ENCODE assay signal across 8 cellular contexts in genomic region chr21:34670220-34670961, GRCh38. TPM values are rescaled to one million over a fixed set of nuclear protein-coding genes. Genes with fewer than 3 reads are reported as not detected.
DNase-seq lines count a peak whose midpoint lies in the region; ATAC-seq and TF ChIP-seq lines count a peak whose summit lies in the region.

No MANE protein-coding gene starts in this region.

- CTCF ChIA-PET in BJ (lab: Yijun Ruan, JAX), result interaction anchor here (1.1 kb wide), 1 partner anchor 346 kb away, joined by 3 read pairs; no protein-coding TSS in a partner anchor

- H3K4me1 Mint-ChIP-seq in nephron progenitor cell, result no peaks in the 10 kb centered on the region

- peak overlapping the region; percentile 74 for H3K4me3 Mint-ChIP-seq in nephron progenitor cell

- POLR2A ChIA-PET in BJ (lab: Charles Lee), result no interaction called here

- H3K36me3 ChIP-seq in BJ (ENCODE audit: control insufficient read depth, insufficient read depth, low read length) (no peaks in the 10 kb centered on the region), HUES64 (ENCODE audit: insufficient read depth, low read length) (no peaks in the 10 kb centered on the region)

- no peaks in the 10 kb centered on the region for H3K9me3 ChIP-seq in HUES64 (ENCODE audit: insufficient read depth, low read depth, low read length)

- intact Hi-C loops in posterior cingulate gyrus (cut with DNase I), result no loop called here

- TF ChIP-seq CTCF in BJ (IDR thresholded peaks at IDR 0.05; ENCODE audit: insufficient read depth, low read depth, low read length) (no peak), epithelial cell of esophagus (IDR thresholded peaks at IDR 0.05; ENCODE audit: insufficient read depth, low read depth, low read length, missing control alignments) (peak; percentile 1), nephron progenitor cell (IDR thresholded peaks at IDR 0.05) (no peak)

- no peaks in the 10 kb centered on the region for H3K36me3 Mint-ChIP-seq in nephron progenitor cell (ENCODE audit: low read depth)

- H3K4me1 ChIP-seq in HUES64 (ENCODE audit: insufficient read depth, low read length), result 0 out of 2 replicates have a peak, but pooled peaks cover 3% of the 10 kb centered on the region

- no peak overlapping the region for H3K27ac ChIP-seq in HUES64 (ENCODE audit: low read depth, low read length)

- DNase-seq in BJ (ENCODE audit: low read depth) (no peak), epithelial cell of esophagus (ENCODE audit: low read depth) (peak; percentile 18), nephron progenitor cell (peak; percentile 46), GF-D8 (lab: John Stamatoyannopoulos, UW) (no peak), OCI-M1 (lab: John Stamatoyannopoulos, UW) (no peak), posterior cingulate gyrus (no peak)

- H3K9ac ChIP-seq in HUES64 (ENCODE audit: low read depth, low read length), result peak overlapping the region; percentile 26; the same call in 1 of the 2 replicates

- H3K4me3 ChIP-seq in BJ (ENCODE audit: low read depth, low read length), result peak overlapping the region; percentile 25
- peak overlapping the region; percentile 59 for H3K4me3 ChIP-seq in HUES64 (ENCODE audit: low read length)
- peak overlapping the region; percentile 34 for H3K4me3 ChIP-seq in epithelial cell of esophagus (ENCODE audit: low read length)

- H3K9me3 Mint-ChIP-seq in nephron progenitor cell, result peaks cover 7% of the 10 kb centered on the region

- H3K27me3 ChIP-seq in BJ (ENCODE audit: control insufficient read depth, insufficient read depth, low read length) (peaks cover 47% of the 10 kb centered on the region), HUES64 (ENCODE audit: insufficient read depth, low read length) (peaks cover 75% of the 10 kb centered on the region)

- no peak overlapping the region for H3K27ac Mint-ChIP-seq in nephron progenitor cell

- H3K27me3 Mint-ChIP-seq in nephron progenitor cell (ENCODE audit: low read depth, poor library complexity), result peaks cover 90% of the 10 kb centered on the region

- 1% methylated on average over 70 of the region's 70 CpGs for WGBS in HUES64

- ATAC-seq in GM19463 (IDR thresholded peaks at IDR 0.05; ENCODE audit: unreplicated experiment), result no peak

RNA-seq across cellular contexts. Expression of gene CLIC6, which starts 1.6 kb away (rescaled TPM):
- 0.02 and 0.04 TPM in 2 replicates for polyA plus RNA-seq in BJ (2011; rRNA removed)
- not detected in 2 replicates for polyA minus RNA-seq in BJ (2011; rRNA and poly(A)+ RNA removed)
- 0.60 TPM for polyA plus RNA-seq in HUES64 (2013, experiment 1 of 2)
- polyA plus RNA-seq in HUES64 (2013, experiment 2 of 2), result 1.2 TPM

RNA-seq across cellular contexts. Expression of gene RCAN1, which starts 55.5 kb away (rescaled TPM):
- polyA plus RNA-seq in BJ (2011; rRNA removed), result 56.2 and 91.8 TPM in 2 replicates
- polyA minus RNA-seq in BJ (2011; rRNA and poly(A)+ RNA removed), result 51.5 and 70.0 TPM in 2 replicates
- 5.8 TPM for polyA plus RNA-seq in HUES64 (2013, experiment 1 of 2)
- polyA plus RNA-seq in HUES64 (2013, experiment 2 of 2), result 6.4 TPM

Comparison
In these comparisons a context has a peak if more than half of its experiments do, and no peak if none do; other contexts are left out.
1. DNase-seq: peak in epithelial cell of esophagus (single experiment) and nephron progenitor cell (single experiment); none in BJ (single experiment), GF-D8 (single experiment), OCI-M1 (single experiment) and posterior cingulate gyrus (0 of 10).
2. Peak in every context shown above with its lines, with median percentiles within 50 percentile points of each other: H3K4me3 ChIP-seq.